9 cellular contexts compared by ENCODE assay signal in genomic region chrX:66163849-66164401, GRCh38. TPM values are rescaled to one million over a fixed set of nuclear protein-coding genes. Genes with fewer than 3 reads are reported as not detected.
DNase-seq lines count a peak whose midpoint lies in the region; ATAC-seq and TF ChIP-seq lines count a peak whose summit lies in the region.
"Had no signal": no experiment of that assay in that cellular context is flagged by ENCODE, and none has a peak within 500 bp of the region (broad histone marks: within the 10 kb centered on the region; RNA-seq: fewer than 3 reads in every experiment).

TSS of gene HEPH (plus strand) at chrX:66164247. CDS start at chrX:66170571, 6,324 bp downstream.

- no peaks in the 10 kb centered on the region for H3K9me3 Mint-ChIP-seq in activated T-cell treated with anti-CD3 and anti-CD28 coated beads, Interleukin-2, amount 50 U/mL, for 72 hours
- H3K9me3 Mint-ChIP-seq in activated CD8-positive, alpha-beta T cell treated with anti-CD3 and anti-CD28 coated beads for 36 hours: no peaks in the 10 kb centered on the region
- H3K9me3 Mint-ChIP-seq: memory B cell had no signal

- intact Hi-C loops in sigmoid colon (cut with DNase I): loop anchor here (10.0 kb wide), 1 partner anchor 469 kb away; no protein-coding TSS in a partner anchor
- intact Hi-C loops in activated CD8-positive, alpha-beta T cell treated with anti-CD3 and anti-CD28 coated beads for 36 hours (cut with micrococcal nuclease): no loop called here

- no peak for TF ChIP-seq POLR2A in sigmoid colon (IDR thresholded peaks at IDR 0.05)

- H3K27ac ChIP-seq in HUES48 (ENCODE audit: low read depth, low read length) (peak within 1 kb of the TSS; percentile 64), cardiac muscle cell (peak within 1 kb of the TSS; percentile 77), sigmoid colon (peak within 1 kb of the TSS; percentile 51 to 78 (median 74))

- POLR2A ChIA-PET in activated CD8-positive, alpha-beta T cell treated with anti-CD3 and anti-CD28 coated beads for 36 hours (lab: Charles Lee): no interaction called here

- TF ChIP-seq EP300 in sigmoid colon (IDR thresholded peaks at IDR 0.05): no peak

- H3K36me3 ChIP-seq in HUES48 (ENCODE audit: control insufficient read depth, insufficient read depth, low read length): peaks cover 11% of the 10 kb centered on the region; the same call in 1 of the 2 replicates
- H3K36me3 ChIP-seq in cardiac muscle cell: no peaks in the 10 kb centered on the region
- no peaks in the 10 kb centered on the region for H3K36me3 ChIP-seq in sigmoid colon

- DNase-seq in cardiac muscle cell (ENCODE audit: low read depth in 1 of 2, low spot score in 1 of 2) (peak; percentile 58 to 64), sigmoid colon (no peak)
- no peak for DNase-seq in activated T-cell treated with anti-CD3 and anti-CD28 coated beads, Interleukin-2, amount 50 U/mL, for 72 hours
- no peak for DNase-seq in activated CD8-positive, alpha-beta T cell treated with anti-CD3 and anti-CD28 coated beads for 36 hours
- DNase-seq in stimulated activated CD4-positive, alpha-beta T cell treated with anti-CD3 and anti-CD28 coated beads, Interleukin-2, amount 100 ng/mL, for 48 hours: no peak

- H3K27me3 Mint-ChIP-seq in activated T-cell treated with anti-CD3 and anti-CD28 coated beads, Interleukin-2, amount 50 U/mL, for 72 hours (ENCODE audit: low read depth): peaks cover under 1% of the 10 kb centered on the region
- no peaks in the 10 kb centered on the region for H3K27me3 Mint-ChIP-seq in activated CD8-positive, alpha-beta T cell treated with anti-CD3 and anti-CD28 coated beads for 36 hours

- H3K4me3 Mint-ChIP-seq in activated T-cell treated with anti-CD3 and anti-CD28 coated beads, Interleukin-2, amount 50 U/mL, for 72 hours: no peak within 1 kb of the TSS
- no peak within 1 kb of the TSS for H3K4me3 Mint-ChIP-seq in activated CD8-positive, alpha-beta T cell treated with anti-CD3 and anti-CD28 coated beads for 36 hours
- H3K4me3 Mint-ChIP-seq: memory B cell had no signal

- ATAC-seq in GM18520 (IDR thresholded peaks at IDR 0.05; ENCODE audit: unreplicated experiment): peak; percentile 52
- ATAC-seq in activated T-cell treated with anti-CD3 and anti-CD28 coated beads, Interleukin-2, amount 50 U/mL, for 72 hours (replicated peaks in 1 of 2): no peak
- no peak for ATAC-seq in activated CD8-positive, alpha-beta T cell treated with anti-CD3 and anti-CD28 coated beads for 36 hours
- no peak for ATAC-seq in GM19397 (IDR thresholded peaks at IDR 0.05; ENCODE audit: unreplicated experiment)

- H3K4me3 ChIP-seq in HUES48 (ENCODE audit: low read depth, low read length) (peak within 1 kb of the TSS; percentile 76), cardiac muscle cell (peak within 1 kb of the TSS; percentile 57), sigmoid colon (peak within 1 kb of the TSS; percentile 25 to 51 (median 44))

- H3K27me3 ChIP-seq in HUES48 (ENCODE audit: control insufficient read depth, insufficient read depth, low read length) (no peaks in the 10 kb centered on the region), cardiac muscle cell (no peaks in the 10 kb centered on the region), sigmoid colon (no peaks in the 10 kb centered on the region)

- peaks cover 0 to 2% of the 10 kb centered on the region in 2 donors for H3K36me3 Mint-ChIP-seq in activated T-cell treated with anti-CD3 and anti-CD28 coated beads, Interleukin-2, amount 50 U/mL, for 72 hours (ENCODE audit: insufficient read depth in 2 of 2)
- no peaks in the 10 kb centered on the region for H3K36me3 Mint-ChIP-seq in activated CD8-positive, alpha-beta T cell treated with anti-CD3 and anti-CD28 coated beads for 36 hours (ENCODE audit: low read depth)
- H3K36me3 Mint-ChIP-seq: memory B cell had no signal

- no peak within 1 kb of the TSS for H3K27ac Mint-ChIP-seq in activated T-cell treated with anti-CD3 and anti-CD28 coated beads, Interleukin-2, amount 50 U/mL, for 72 hours
- no peak within 1 kb of the TSS for H3K27ac Mint-ChIP-seq in activated CD8-positive, alpha-beta T cell treated with anti-CD3 and anti-CD28 coated beads for 36 hours
- H3K27ac Mint-ChIP-seq: memory B cell had no signal

- peak within 1 kb of the TSS; percentile 64 for H3K9ac ChIP-seq in HUES48 (ENCODE audit: low read depth, low read length)

- WGBS in sigmoid colon, 2 donors: 10 to 51% methylated on average over 3 of the region's 3 CpGs

- TF ChIP-seq CTCF in cardiac muscle cell (IDR thresholded peaks at IDR 0.05; ENCODE audit: low read depth, low read length): no peak
- no peak for TF ChIP-seq CTCF in sigmoid colon (IDR thresholded peaks at IDR 0.05)
- no peak for TF ChIP-seq CTCF in activated CD8-positive, alpha-beta T cell treated with anti-CD3 and anti-CD28 coated beads for 36 hours (IDR thresholded peaks at IDR 0.05)

- H3K9me3 ChIP-seq in HUES48 (ENCODE audit: control insufficient read depth, insufficient read depth, low read length) (peaks cover 52% of the 10 kb centered on the region), cardiac muscle cell (ENCODE audit: low read depth) (peaks cover 3% of the 10 kb centered on the region), sigmoid colon (no peaks in the 10 kb centered on the region)

- H3K4me1 ChIP-seq in HUES48 (ENCODE audit: control insufficient read depth, insufficient read depth, low read length) (no peaks in the 10 kb centered on the region), cardiac muscle cell (ENCODE audit: low read depth) (no peaks in the 10 kb centered on the region), sigmoid colon (no peaks in the 10 kb centered on the region)

- H3K4me1 Mint-ChIP-seq in activated T-cell treated with anti-CD3 and anti-CD28 coated beads, Interleukin-2, amount 50 U/mL, for 72 hours (ENCODE audit: low read depth): no peaks in the 10 kb centered on the region
- H3K4me1 Mint-ChIP-seq in activated CD8-positive, alpha-beta T cell treated with anti-CD3 and anti-CD28 coated beads for 36 hours (ENCODE audit: low read depth): no peaks in the 10 kb centered on the region
- H3K4me1 Mint-ChIP-seq: memory B cell had no signal

- CTCF ChIA-PET in activated CD8-positive, alpha-beta T cell treated with anti-CD3 and anti-CD28 coated beads for 36 hours (lab: Charles Lee): no interaction called here

RNA-seq across cellular contexts. Expression of gene HEPH, which starts in this region (rescaled TPM):
- total RNA-seq in cardiac muscle cell (99.9 and 137 TPM in 2 replicates), sigmoid colon (100 to 1,000 TPM in 2 of 4 donors, 10 to 100 TPM in 2; 78.2 to 152 (median 115) TPM)
- polyA plus RNA-seq in cardiac muscle cell (52.3 and 109 TPM in 2 replicates), sigmoid colon (10 to 100 TPM; 10.2 to 58.4 (median 15.0) TPM)
- total RNA-seq in activated T-cell treated with anti-CD3 and anti-CD28 coated beads, Interleukin-2, amount 50 U/mL, for 72 hours: under 1 TPM in 1 of 2 donors, not detected in 1; 0.22 TPM
- under 1 TPM in 1 of 2 experiments, not detected in 1; 0.20 TPM for total RNA-seq in activated CD8-positive, alpha-beta T cell treated with anti-CD3 and anti-CD28 coated beads for 36 hours

Comparison
In these comparisons a context has a peak if more than half of its experiments do, and no peak if none do; other contexts are left out.
1. RNA of gene HEPH (total RNA-seq): 78.2 to 152 TPM in sigmoid colon and 99.9 to 137 TPM in cardiac muscle cell; 0.22 TPM in activated T-cell treated with anti-CD3 and anti-CD28 coated beads, Interleukin-2, amount 50 U/mL, for 72 hours and 0.20 TPM in activated CD8-positive, alpha-beta T cell treated with anti-CD3 and anti-CD28 coated beads for 36 hours; every median in the first group is over 10 times any median in the second.
2. DNase-seq: peak in cardiac muscle cell (2 of 2); none in sigmoid colon (single experiment), activated T-cell treated with anti-CD3 and anti-CD28 coated beads, Interleukin-2, amount 50 U/mL, for 72 hours (0 of 2), activated CD8-positive, alpha-beta T cell treated with anti-CD3 and anti-CD28 coated beads for 36 hours (single experiment) and stimulated activated CD4-positive, alpha-beta T cell treated with anti-CD3 and anti-CD28 coated beads, Interleukin-2, amount 100 ng/mL, for 48 hours (0 of 2).
3. Peak in every context shown above with its lines, with median percentiles within 50 percentile points of each other: H3K27ac ChIP-seq and H3K4me3 ChIP-seq.